In genomic region chr2:72825271-72826155, GRCh38 we compare ENCODE assay signal across 8 cellular contexts. TPM values are rescaled to one million over a fixed set of nuclear protein-coding genes. Genes with fewer than 3 reads are reported as not detected.
DNase-seq lines count a peak whose midpoint lies in the region; ATAC-seq and TF ChIP-seq lines count a peak whose summit lies in the region.

Gene EXOC6B, minus strand, starts transcription at chr2:72826033.

- H3K36me3 ChIP-seq in left ventricle myocardium inferior = no peaks in the 10 kb centered on the region
- no peaks in the 10 kb centered on the region for H3K36me3 ChIP-seq in upper lobe of right lung

- ATAC-seq in HG02798 (IDR thresholded peaks at IDR 0.05; ENCODE audit: poor library complexity, unreplicated experiment) (peak; percentile 95), upper lobe of right lung (peak; percentile 98)

- H3K4me1 ChIP-seq in left ventricle myocardium inferior (peaks cover 68% of the 10 kb centered on the region), upper lobe of right lung (peaks cover 5% of the 10 kb centered on the region)

- H3K4me3 Mint-ChIP-seq in T-helper 1 cell treated with Interleukin-12 subunit alpha and Interleukin-12 subunit beta and Interleukin-4 antibody, amounts not matched to agents 30 μg/mL and 1 μg/mL, for 36 hours = peak within 1 kb of the TSS; percentile 87
- peak within 1 kb of the TSS; percentile 99 for H3K4me3 Mint-ChIP-seq in progenitor cell of endocrine pancreas (ENCODE audit: low read depth)

- DNase-seq in NCI-H1436 (lab: John Stamatoyannopoulos, UW) (peak; percentile 91), amygdala (lab: John Stamatoyannopoulos, UW) (peak; percentile 22 to 95 (median 83)), left ventricle myocardium inferior (peak; percentile 93), progenitor cell of endocrine pancreas (ENCODE audit: low spot score, unreplicated experiment) (peak; percentile 93), upper lobe of right lung (peak; percentile 97)

- H3K27ac Mint-ChIP-seq in T-helper 1 cell treated with Interleukin-12 subunit alpha and Interleukin-12 subunit beta and Interleukin-4 antibody, amounts not matched to agents 30 μg/mL and 1 μg/mL, for 36 hours = peak within 1 kb of the TSS; percentile 79
- H3K27ac Mint-ChIP-seq in progenitor cell of endocrine pancreas = peak within 1 kb of the TSS; percentile 98

- no peaks in the 10 kb centered on the region for H3K9me3 Mint-ChIP-seq in T-helper 1 cell treated with Interleukin-12 subunit alpha and Interleukin-12 subunit beta and Interleukin-4 antibody, amounts not matched to agents 30 μg/mL and 1 μg/mL, for 36 hours
- H3K9me3 Mint-ChIP-seq in progenitor cell of endocrine pancreas (ENCODE audit: low read depth) = no peaks in the 10 kb centered on the region

- H3K9me3 ChIP-seq in left ventricle myocardium inferior (replicated peaks) (no peaks in the 10 kb centered on the region), upper lobe of right lung (no peaks in the 10 kb centered on the region)

- no peaks in the 10 kb centered on the region for H3K27me3 Mint-ChIP-seq in T-helper 1 cell treated with Interleukin-12 subunit alpha and Interleukin-12 subunit beta and Interleukin-4 antibody, amounts not matched to agents 30 μg/mL and 1 μg/mL, for 36 hours (ENCODE audit: low read depth)
- no peaks in the 10 kb centered on the region for H3K27me3 Mint-ChIP-seq in progenitor cell of endocrine pancreas

- TF ChIP-seq CTCF in GM12875 (IDR thresholded peaks at IDR 0.05; ENCODE audit: borderline replicate concordance, insufficient read depth, low read depth, low read length) (no peak), left ventricle myocardium inferior (IDR thresholded peaks at IDR 0.05; ENCODE audit: borderline replicate concordance) (no peak), progenitor cell of endocrine pancreas (IDR thresholded peaks at IDR 0.05; ENCODE audit: unreplicated experiment) (peak; percentile 8), upper lobe of right lung (IDR thresholded peaks at IDR 0.05) (peak; percentile 19)

- peak within 1 kb of the TSS; percentile 89 for H3K27ac ChIP-seq in left ventricle myocardium inferior (replicated peaks)
- peak within 1 kb of the TSS; percentile 85 for H3K27ac ChIP-seq in upper lobe of right lung

- intact Hi-C loops in left ventricle myocardium inferior (cut with micrococcal nuclease) = no loop called here
- intact Hi-C loops in upper lobe of right lung (cut with DNase I) = no loop called here

- no peaks in the 10 kb centered on the region for H3K27me3 ChIP-seq in left ventricle myocardium inferior (ENCODE audit: low read depth)
- no peaks in the 10 kb centered on the region for H3K27me3 ChIP-seq in upper lobe of right lung

- peaks cover 35% of the 10 kb centered on the region for H3K4me1 Mint-ChIP-seq in T-helper 1 cell treated with Interleukin-12 subunit alpha and Interleukin-12 subunit beta and Interleukin-4 antibody, amounts not matched to agents 30 μg/mL and 1 μg/mL, for 36 hours (ENCODE audit: low read depth)
- peaks cover 26% of the 10 kb centered on the region for H3K4me1 Mint-ChIP-seq in progenitor cell of endocrine pancreas (ENCODE audit: low read depth)

- H3K4me3 ChIP-seq in GM12875 (ENCODE audit: low read depth, low read length) = peak within 1 kb of the TSS; percentile 65
- H3K4me3 ChIP-seq in left ventricle myocardium inferior = peak within 1 kb of the TSS; percentile 91
- peak within 1 kb of the TSS; percentile 80 for H3K4me3 ChIP-seq in upper lobe of right lung

- no peaks in the 10 kb centered on the region for H3K36me3 Mint-ChIP-seq in T-helper 1 cell treated with Interleukin-12 subunit alpha and Interleukin-12 subunit beta and Interleukin-4 antibody, amounts not matched to agents 30 μg/mL and 1 μg/mL, for 36 hours (ENCODE audit: low read depth)
- peaks cover 10% of the 10 kb centered on the region for H3K36me3 Mint-ChIP-seq in progenitor cell of endocrine pancreas (ENCODE audit: insufficient read depth)

RNA-seq across cellular contexts. Expression of gene EXOC6B, which starts in this region (rescaled TPM):
- 139 TPM for total RNA-seq in left ventricle myocardium inferior
- 71.9 and 72.6 TPM in 2 replicates for total RNA-seq in progenitor cell of endocrine pancreas
- 35.2 TPM for total RNA-seq in upper lobe of right lung

Comparison
In these comparisons a context has a peak if more than half of its experiments do, and no peak if none do; other contexts are left out.
1. Peak in every context shown above with its lines: DNase-seq, ATAC-seq, H3K4me3 ChIP-seq and H3K27ac ChIP-seq.
2. CTCF ChIP-seq: peak in progenitor cell of endocrine pancreas (single experiment) and upper lobe of right lung (single experiment); none in GM12875 (single experiment) and left ventricle myocardium inferior (single experiment).